14 cellular contexts compared by ENCODE assay signal in the genomic region with DNA sequence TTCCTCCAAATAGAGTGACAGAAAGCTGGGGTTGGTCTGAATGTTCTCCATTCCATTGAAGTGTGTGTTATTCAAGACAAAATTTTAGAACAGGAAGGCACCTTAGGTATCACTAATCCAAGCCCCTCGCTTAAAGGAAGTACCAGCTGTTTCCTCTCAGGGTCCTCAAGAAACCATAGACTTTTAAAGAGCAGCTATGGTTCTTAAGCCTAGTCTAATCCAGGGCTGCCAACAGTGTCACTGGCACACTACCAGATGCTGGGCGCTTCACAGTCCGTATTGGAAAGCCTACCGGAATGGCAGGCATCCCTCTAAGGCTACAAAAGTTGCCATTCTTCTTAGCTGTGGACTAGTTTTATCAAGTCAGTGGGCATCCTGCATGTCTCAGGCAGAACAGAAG.
DNase-seq lines count a peak whose midpoint lies in the region; ATAC-seq and TF ChIP-seq lines count a peak whose summit lies in the region.
"Had no signal": no experiment of that assay in that cellular context is flagged by ENCODE, and none has a peak within 500 bp of the region (broad histone marks: within the 10 kb centered on the region; RNA-seq: fewer than 3 reads in every experiment).

No MANE protein-coding gene starts in this region.

- no peaks in the 10 kb centered on the region for H3K9me2 ChIP-seq in SU-DHL-6 (replicated peaks; ENCODE audit: insufficient read depth, low read length)

- H4K20me1 ChIP-seq in SU-DHL-6 (ENCODE audit: low read depth, low read length): no peaks in the 10 kb centered on the region

- H3K9me3 ChIP-seq in SU-DHL-6 (ENCODE audit: insufficient read depth, low read length): no peaks in the 10 kb centered on the region

- H3K27ac ChIP-seq in SU-DHL-6 (ENCODE audit: low read depth, low read length): no peak overlapping the region
- H3K27ac ChIP-seq: 22Rv1 had no signal

- no peak overlapping the region for H2AFZ ChIP-seq in SU-DHL-6 (ENCODE audit: low read depth, low read length, severe bottlenecking)

- H3K9me3 Mint-ChIP-seq in memory B cell: peaks cover 3% of the 10 kb centered on the region

- ATAC-seq in memory B cell (ENCODE audit: low read depth): no peak
- ATAC-seq in HG03565 (IDR thresholded peaks at IDR 0.05; ENCODE audit: unreplicated experiment): no peak
- ATAC-seq: left colon had no signal

- H3K36me3 ChIP-seq in SU-DHL-6 (ENCODE audit: low read length): peaks cover 4% of the 10 kb centered on the region

- H3K27me3 ChIP-seq in SU-DHL-6 (ENCODE audit: low read length): no peaks in the 10 kb centered on the region

- no peak overlapping the region for H3K4me3 ChIP-seq in SU-DHL-6 (ENCODE audit: insufficient read depth, low read length, poor library complexity, severe bottlenecking)

- H3K4me1 Mint-ChIP-seq in memory B cell: peaks cover 36% of the 10 kb centered on the region

- H3K27ac Mint-ChIP-seq in memory B cell: peak overlapping the region; percentile 24

- no peak overlapping the region for H3K4me3 Mint-ChIP-seq in memory B cell

- peak; percentile 36 for DNase-seq in DMS 273 (lab: John Stamatoyannopoulos, UW; ENCODE audit: unreplicated experiment)
- DNase-seq in DMS 273 treated with DMSO at 0.1 percent for 48 hours (lab: John Stamatoyannopoulos, UW): no peak
- peak; percentile 12 for DNase-seq in GF-D8 (lab: John Stamatoyannopoulos, UW)
- no peak for DNase-seq in memory B cell (ENCODE audit: low spot score in 2 of 2)
- DNase-seq in stimulated activated CD4-positive, alpha-beta T cell treated with anti-CD3 and anti-CD28 coated beads, Interleukin-15, amount 100 ng/mL, for 24 hours: no peak
- DNase-seq in dedifferentiated amniotic fluid mesenchymal stem cell (ENCODE audit: extremely low spot score): no peak
- DNase-seq: activated CD4-positive, alpha-beta T cell treated with anti-CD3 and anti-CD28 coated beads for 48 hours; foreskin melanocyte; left colon; SHP77 had no signal

- no peaks in the 10 kb centered on the region for H3K27me3 Mint-ChIP-seq in memory B cell
- H3K27me3 Mint-ChIP-seq: progenitor cell of endocrine pancreas had no signal

- peaks cover 6% of the 10 kb centered on the region; the same call in 1 of the 2 replicates for H3K79me2 ChIP-seq in SU-DHL-6 (ENCODE audit: insufficient read depth, low read length)

- no peak for TF ChIP-seq CTCF in SU-DHL-6 (IDR thresholded peaks at IDR 0.05; ENCODE audit: insufficient read depth, low read length, poor library complexity, severe bottlenecking)

- peak overlapping the region; percentile 100 for H3K4me2 ChIP-seq in SU-DHL-6 (ENCODE audit: low read depth, low read length, poor library complexity, severe bottlenecking)

- peak overlapping the region; percentile 88 for H3K9ac ChIP-seq in SU-DHL-6 (ENCODE audit: low read length)

- peaks cover 4% of the 10 kb centered on the region for H3K36me3 Mint-ChIP-seq in memory B cell

- H3F3A ChIP-seq in SU-DHL-6 (ENCODE audit: insufficient read depth): peaks cover 8% of the 10 kb centered on the region

Comparison
In these comparisons a context has a peak if more than half of its experiments do, and no peak if none do; other contexts are left out.
1. DNase-seq: peak in DMS 273 (single experiment) and GF-D8 (single experiment); none in DMS 273 treated with DMSO at 0.1 percent for 48 hours (single experiment), memory B cell (0 of 2), stimulated activated CD4-positive, alpha-beta T cell treated with anti-CD3 and anti-CD28 coated beads, Interleukin-15, amount 100 ng/mL, for 24 hours (single experiment) and dedifferentiated amniotic fluid mesenchymal stem cell (single experiment).